Comparison of ENCODE assay signal across 8 cellular contexts in genomic region chr1:994546-994945, GRCh38. TPM values are rescaled to one million over a fixed set of nuclear protein-coding genes. Genes with fewer than 3 reads are reported as not detected.
DNase-seq lines count a peak whose midpoint lies in the region; ATAC-seq, FAIRE-seq and TF ChIP-seq lines count a peak whose summit lies in the region.
"Not testable (repeated sequence)": the region's sequence is repeated elsewhere in the genome, so short reads cannot be mapped to it uniquely, and the experiment has no call there.
"Had no signal": no experiment of that assay in that cellular context is flagged by ENCODE, and none has a peak within 500 bp of the region (broad histone marks: within the 10 kb centered on the region; RNA-seq: fewer than 3 reads in every experiment).

No MANE protein-coding gene starts in this region.

- in situ Hi-C loops in K562 (cut with MboI), result not testable (repeated sequence)

- not testable (repeated sequence) for BruUV-seq in K562 (replicated peaks; lab: Mats Ljungman, UMichigan)

- H3K36me3 Mint-ChIP-seq in mesothelial cell of epicardium, result not testable (repeated sequence)

- not testable (repeated sequence) for H4K20me1 ChIP-seq in SK-N-SH (ENCODE audit: insufficient read depth); K562 (replicated peaks; ENCODE audit: control insufficient read depth, insufficient read depth, low read length)

- peaks cover 11% of the 10 kb centered on the region for H3K9me3 Mint-ChIP-seq in mesothelial cell of epicardium

- H3K27me3 Mint-ChIP-seq in mesothelial cell of epicardium (ENCODE audit: low read depth), result peaks cover 20% of the 10 kb centered on the region

- H3K27ac Mint-ChIP-seq in mesothelial cell of epicardium, result peak overlapping the region; percentile 50

- H3K4me3 ChIP-seq in SK-N-SH (ENCODE audit: low read depth in 2 of 2, low read length in 1 of 2); K562: not testable (repeated sequence)

- not testable (repeated sequence) for H3K27me3 ChIP-seq in SK-N-SH (ENCODE audit: insufficient read depth)
- H3K27me3 ChIP-seq in K562 (ENCODE audit: control insufficient read depth in 2 of 2, insufficient read depth in 2 of 2, low read length in 2 of 2), result peaks cover 2 to 15% of the 10 kb centered on the region in 2 experiments; a peak in 4 of 5 replicates

- H3K4me3 Mint-ChIP-seq in mesothelial cell of epicardium, result not testable (repeated sequence)

- H3K4me1 ChIP-seq in SK-N-SH (ENCODE audit: control insufficient read depth in 1 of 2, insufficient read depth in 2 of 2, low read depth in 1 of 2, low read length in 1 of 2), result not testable (repeated sequence)
- H3K4me1 ChIP-seq in K562 (replicated peaks in 1 of 2; ENCODE audit: control insufficient read depth in 2 of 2, insufficient read depth in 2 of 2, low read length in 2 of 2), result peaks cover 0 to 45% of the 10 kb centered on the region in 2 experiments; a peak in 3 of 5 replicates

- not testable (repeated sequence) for H3K9me3 ChIP-seq in SK-N-SH; K562 (replicated peaks; ENCODE audit: control insufficient read depth, insufficient read depth, low read depth, low read length)

- not testable (repeated sequence) for TF ChIP-seq CTCF in SK-N-SH (IDR thresholded peaks at IDR 0.05); K562 (IDR thresholded peaks at IDR 0.05 in 2 of 3, conservative IDR thresholded peaks at IDR 0.05 in 1 of 3; ENCODE audit: insufficient read depth in 2 of 3, low read depth in 1 of 3, low read length in 3 of 3); mesothelial cell of epicardium (IDR thresholded peaks at IDR 0.05; ENCODE audit: unreplicated experiment)

- H3K9ac ChIP-seq in SK-N-SH; K562 (ENCODE audit: insufficient read depth in 1 of 2, low read depth in 2 of 2, low read length in 2 of 2): not testable (repeated sequence)

- H3K9me2 ChIP-seq in SK-N-SH, result not testable (repeated sequence)

- H2AFZ ChIP-seq in SK-N-SH (ENCODE audit: low read depth); K562 (ENCODE audit: low read depth, low read length): not testable (repeated sequence)

- not testable (repeated sequence) for H3K4me2 ChIP-seq in SK-N-SH; K562 (ENCODE audit: insufficient read depth, low read length)

- peak; percentile 12 for DNase-seq in SK-N-SH
- DNase-seq in K562 (ENCODE audit: extremely low read depth in 1 of 4, low spot score in 3 of 4); mesothelial cell of epicardium (ENCODE audit: low spot score in 2 of 2, unreplicated experiment in 2 of 2): not testable (repeated sequence)

- not testable (repeated sequence) for FAIRE-seq in K562 (lab: Jason Lieb, UNC)

- not testable (repeated sequence) for H3F3A ChIP-seq in SK-N-SH (replicated peaks; ENCODE audit: insufficient read depth)

- not testable (repeated sequence) for H3K79me2 ChIP-seq in SK-N-SH (ENCODE audit: insufficient read depth); K562 (ENCODE audit: control insufficient read depth, insufficient read depth, low read length)

- CTCF ChIA-PET in SK-N-SH (lab: Yijun Ruan, JAX), result interaction anchor here (0.9 to 13.2 kb wide), 5 partner anchors 11 to 216 kb away, joined by 3 to 246 read pairs (median 3); partner anchors contain the start of gene PERM1
- CTCF ChIA-PET in K562 (lab: Yijun Ruan, JAX; ENCODE audit: low intra/inter-chr PET ratio), result not testable (repeated sequence)

- not testable (repeated sequence) for ATAC-seq in K562

- H3K9me1 ChIP-seq in K562 (ENCODE audit: control insufficient read depth, insufficient read depth, low read length), result not testable (repeated sequence)

- not testable (repeated sequence) for TF ChIP-seq RAD21 in SK-N-SH (IDR thresholded peaks at IDR 0.05; ENCODE audit: low read length); K562 (CRISPR knock-in tag; conservative IDR thresholded peaks at IDR 0.05 in 1 of 2, IDR thresholded peaks at IDR 0.05 in 1 of 2)

- not testable (repeated sequence) for TF ChIP-seq EP300 in SK-N-SH (IDR thresholded peaks at IDR 0.05; ENCODE audit: borderline replicate concordance in 1 of 2, low read depth in 1 of 2, low read length in 1 of 2); K562 (IDR thresholded peaks at IDR 0.05; ENCODE audit: low read length)

- H3K36me3 ChIP-seq in SK-N-SH (replicated peaks in 1 of 2; ENCODE audit: control insufficient read depth in 1 of 2, insufficient read depth in 2 of 2, low read length in 1 of 2); K562 (ENCODE audit: control insufficient read depth, insufficient read depth, low read length): not testable (repeated sequence)

- intact Hi-C loops in K562 (cut with micrococcal nuclease), result not testable (repeated sequence)

- POLR2A ChIA-PET in SK-N-SH (lab: Yijun Ruan, JAX), result not testable (repeated sequence)
- POLR2A ChIA-PET in K562 (lab: Yijun Ruan, JAX), result interaction anchor here (0.7 to 1.5 kb wide), 2 partner anchors 11 to 52 kb away, joined by 3 to 5 read pairs; no protein-coding TSS in a partner anchor

- TF ChIP-seq POLR2A in K562 (conservative IDR thresholded peaks at IDR 0.05), result not testable (repeated sequence)

- not testable (repeated sequence) for H3K27ac ChIP-seq in SK-N-SH (ENCODE audit: low read depth in 2 of 2, low read length in 1 of 2); K562 (ENCODE audit: extremely low read depth, low read depth, low read length)

- peaks cover 14% of the 10 kb centered on the region for H3K4me1 Mint-ChIP-seq in mesothelial cell of epicardium

- 11% methylated on average over 2 of the region's 6 CpGs for WGBS in SK-N-SH (ENCODE audit: low lambda C conversion rate)
- 19% methylated on average over 5 of the region's 6 CpGs for WGBS in K562 (ENCODE audit: insufficient coverage, low coverage, missing lambda C conversion rate)

RNA-seq across cellular contexts. Expression of gene HES4, which starts 5.4 kb away (rescaled TPM):
- polyA plus RNA-seq in SK-N-SH (2012; rRNA removed), result 4.2 and 4.7 TPM in 2 replicates
- polyA plus RNA-seq in SK-N-SH (2012; cell fraction: cytosol; rRNA removed), result 0.26 and 0.32 TPM in 2 replicates
- 43.9 and 52.7 TPM in 2 replicates for polyA plus RNA-seq in SK-N-SH (2012; cell fraction: nucleus; rRNA removed)
- total RNA-seq in K562 (2011; cell fraction: chromatin; rRNA removed; ENCODE audit: low replicate concordance), result 5.7 and 23.9 TPM in 2 replicates
- 54.5 and 57.7 TPM in 2 replicates for total RNA-seq in K562 (2011; cell fraction: nucleolus; rRNA removed)
- 14.9 and 19.0 TPM in 2 replicates for total RNA-seq in K562 (2011; cell fraction: nucleoplasm; rRNA removed)
- total RNA-seq in K562 (2014; rRNA removed), result 41.4 and 49.2 TPM in 2 replicates
- total RNA-seq in K562 (2014; rRNA removed; fragmentation: Illumina TruSeq; extraction: Trizol), result 0.25 TPM in 1 of 2 replicates, not detected in the other
- total RNA-seq in K562 (2015; rRNA removed; fragmentation: Illumina TruSeq; extraction: Trizol), result 1.9 TPM in 2 replicates
- total RNA-seq in K562 (2021), result 40.5 and 44.3 TPM in 2 replicates
- polyA plus RNA-seq in K562 (2011; rRNA removed), result 5.3 and 10.4 TPM in 2 replicates
- 18.6 and 66.9 TPM in 2 replicates for polyA plus RNA-seq in K562 (2011; cell fraction: cytosol; rRNA removed)
- polyA plus RNA-seq in K562 (2011; cell fraction: nucleus; rRNA removed), result 86.7 and 173 TPM in 2 replicates
- 8.3 and 15.7 TPM in 2 replicates for polyA plus RNA-seq in K562 (2012)
- polyA plus RNA-seq in K562 (2014; fragmentation: Illumina TruSeq; extraction: Trizol), result 0.21 and 0.61 TPM in 2 replicates
- polyA plus RNA-seq in K562 (2014; fragmentation: Nextera tagmentation; extraction: Ambion mirVana), result not detected
- polyA plus RNA-seq in K562 (2014; rRNA removed), result 33.7 and 43.7 TPM in 2 replicates
- polyA minus RNA-seq in K562 (2011; rRNA and poly(A)+ RNA removed), result 0.21 TPM in 1 of 2 replicates, not detected in the other
- polyA minus RNA-seq in K562 (2011; cell fraction: cytosol; rRNA and poly(A)+ RNA removed), result 3.6 and 11.6 TPM in 2 replicates
- polyA minus RNA-seq in K562 (2011; cell fraction: nucleus; rRNA and poly(A)+ RNA removed), result 7.2 and 11.6 TPM in 2 replicates
- 87.7 to 92.1 TPM (median 92.0 TPM) in 3 replicates for total RNA-seq in mesothelial cell of epicardium

RNA-seq across cellular contexts. Expression of gene PERM1, which starts 12.7 kb away (rescaled TPM):
- polyA plus RNA-seq in SK-N-SH (2012; rRNA removed), result 0.18 and 0.25 TPM in 2 replicates
- 0.13 and 0.18 TPM in 2 replicates for polyA plus RNA-seq in SK-N-SH (2012; cell fraction: cytosol; rRNA removed)
- 0.73 and 1.4 TPM in 2 replicates for polyA plus RNA-seq in SK-N-SH (2012; cell fraction: nucleus; rRNA removed)
- total RNA-seq in K562 (2011; cell fraction: chromatin; rRNA removed; ENCODE audit: low replicate concordance), result 0.30 and 1.0 TPM in 2 replicates
- total RNA-seq in K562 (2011; cell fraction: nucleolus; rRNA removed), result 0.39 and 0.67 TPM in 2 replicates
- 0.23 and 0.29 TPM in 2 replicates for total RNA-seq in K562 (2011; cell fraction: nucleoplasm; rRNA removed)
- not detected in 2 replicates for total RNA-seq in K562 (2014; rRNA removed)
- total RNA-seq in K562 (2014; rRNA removed; fragmentation: Illumina TruSeq; extraction: Trizol), result not detected in 2 replicates
- not detected in 2 replicates for total RNA-seq in K562 (2015; rRNA removed; fragmentation: Illumina TruSeq; extraction: Trizol)
- not detected in 2 replicates for total RNA-seq in K562 (2021)
- 0.04 TPM in 1 of 2 replicates, not detected in the other for polyA plus RNA-seq in K562 (2011; rRNA removed)
- 0.06 TPM in 1 of 2 replicates, not detected in the other for polyA plus RNA-seq in K562 (2011; cell fraction: cytosol; rRNA removed)
- 0.18 and 0.25 TPM in 2 replicates for polyA plus RNA-seq in K562 (2011; cell fraction: nucleus; rRNA removed)
- polyA plus RNA-seq in K562 (2012), result 0.46 and 0.48 TPM in 2 replicates
- not detected in 2 replicates for polyA plus RNA-seq in K562 (2014; fragmentation: Illumina TruSeq; extraction: Trizol)
- not detected for polyA plus RNA-seq in K562 (2014; fragmentation: Nextera tagmentation; extraction: Ambion mirVana)
- not detected in 2 replicates for polyA plus RNA-seq in K562 (2014; rRNA removed)
- polyA minus RNA-seq in K562 (2011; rRNA and poly(A)+ RNA removed), result not detected in 2 replicates
- polyA minus RNA-seq in K562 (2011; cell fraction: cytosol; rRNA and poly(A)+ RNA removed), result not detected in 2 replicates
- polyA minus RNA-seq in K562 (2011; cell fraction: nucleus; rRNA and poly(A)+ RNA removed), result 0.33 TPM in 1 of 2 replicates, not detected in the other
- 1.6 to 2.8 TPM (median 2.7 TPM) in 3 replicates for total RNA-seq in mesothelial cell of epicardium
- total RNA-seq: CD4-positive, CD25-positive, alpha-beta regulatory T cell; NCI-H460; SJCRH30 had no signal
- polyA plus RNA-seq: AG04450; CD4-positive, CD25-positive, alpha-beta regulatory T cell had no signal

RNA-seq across cellular contexts. Expression of gene ISG15, which starts 18.8 kb away (rescaled TPM):
- polyA plus RNA-seq in SK-N-SH (2012; rRNA removed) (22.9 and 28.6 TPM in 2 replicates), K562 (2011; rRNA removed) (14.5 and 15.7 TPM in 2 replicates), K562 (2014; fragmentation: Illumina TruSeq; extraction: Trizol) (2.6 and 12.8 TPM in 2 replicates), K562 (2014; fragmentation: Nextera tagmentation; extraction: Ambion mirVana) (10 to 100 TPM in 1 of 2 experiments, 1 to 10 TPM in 1; 7.2 to 12.2 TPM), K562 (2014; rRNA removed) (50.8 and 56.1 TPM in 2 replicates)
- 14.3 and 16.1 TPM in 2 replicates for polyA plus RNA-seq in SK-N-SH (2012; cell fraction: cytosol; rRNA removed)
- polyA plus RNA-seq in SK-N-SH (2012; cell fraction: nucleus; rRNA removed), result 15.0 and 31.2 TPM in 2 replicates
- total RNA-seq in K562 (2011; cell fraction: chromatin; rRNA removed; ENCODE audit: low replicate concordance), result 2.7 and 7.4 TPM in 2 replicates
- total RNA-seq in K562 (2011; cell fraction: nucleolus; rRNA removed), result 13.3 and 15.0 TPM in 2 replicates
- total RNA-seq in K562 (2011; cell fraction: nucleoplasm; rRNA removed), result 6.9 and 9.5 TPM in 2 replicates
- total RNA-seq in K562 (2014; rRNA removed) (58.3 and 70.7 TPM in 2 replicates), K562 (2014; rRNA removed; fragmentation: Illumina TruSeq; extraction: Trizol) (0.40 and 0.54 TPM in 2 replicates), K562 (2015; rRNA removed; fragmentation: Illumina TruSeq; extraction: Trizol) (10.8 and 11.6 TPM in 2 replicates), K562 (2021) (31.1 and 32.5 TPM in 2 replicates), mesothelial cell of epicardium (112 to 139 TPM (median 123 TPM) in 3 replicates)
- 26.4 and 90.5 TPM in 2 replicates for polyA plus RNA-seq in K562 (2011; cell fraction: cytosol; rRNA removed)
- 11.7 and 19.4 TPM in 2 replicates for polyA plus RNA-seq in K562 (2011; cell fraction: nucleus; rRNA removed)
- polyA plus RNA-seq in K562 (2012), result 26.7 and 43.1 TPM in 2 replicates
- polyA minus RNA-seq in K562 (2011; rRNA and poly(A)+ RNA removed), result 1.9 and 3.6 TPM in 2 replicates
- polyA minus RNA-seq in K562 (2011; cell fraction: cytosol; rRNA and poly(A)+ RNA removed), result 6.9 and 7.5 TPM in 2 replicates
- polyA minus RNA-seq in K562 (2011; cell fraction: nucleus; rRNA and poly(A)+ RNA removed), result 1.9 and 5.0 TPM in 2 replicates

RNA-seq across cellular contexts. Expression of gene AGRN, which starts 25.4 kb away (rescaled TPM):
- 24.0 and 31.6 TPM in 2 replicates for polyA plus RNA-seq in SK-N-SH (2012; rRNA removed)
- polyA plus RNA-seq in SK-N-SH (2012; cell fraction: cytosol; rRNA removed), result 12.6 and 21.4 TPM in 2 replicates
- polyA plus RNA-seq in SK-N-SH (2012; cell fraction: nucleus; rRNA removed), result 141 and 187 TPM in 2 replicates
- 268 and 576 TPM in 2 replicates for total RNA-seq in K562 (2011; cell fraction: chromatin; rRNA removed; ENCODE audit: low replicate concordance)
- 387 and 414 TPM in 2 replicates for total RNA-seq in K562 (2011; cell fraction: nucleolus; rRNA removed)
- total RNA-seq in K562 (2011; cell fraction: nucleoplasm; rRNA removed), result 326 and 377 TPM in 2 replicates
- 29.5 and 37.2 TPM in 2 replicates for total RNA-seq in K562 (2014; rRNA removed)
- 4.5 and 4.9 TPM in 2 replicates for total RNA-seq in K562 (2014; rRNA removed; fragmentation: Illumina TruSeq; extraction: Trizol)
- 12.0 and 13.2 TPM in 2 replicates for total RNA-seq in K562 (2015; rRNA removed; fragmentation: Illumina TruSeq; extraction: Trizol)
- total RNA-seq in K562 (2021), result 89.7 and 111 TPM in 2 replicates
- 18.1 and 39.0 TPM in 2 replicates for polyA plus RNA-seq in K562 (2011; rRNA removed)
- polyA plus RNA-seq in K562 (2011; cell fraction: cytosol; rRNA removed), result 28.0 and 43.3 TPM in 2 replicates
- polyA plus RNA-seq in K562 (2011; cell fraction: nucleus; rRNA removed), result 483 and 499 TPM in 2 replicates
- 66.2 and 73.2 TPM in 2 replicates for polyA plus RNA-seq in K562 (2012)
- 19.2 and 34.8 TPM in 2 replicates for polyA plus RNA-seq in K562 (2014; fragmentation: Illumina TruSeq; extraction: Trizol)
- polyA plus RNA-seq in K562 (2014; fragmentation: Nextera tagmentation; extraction: Ambion mirVana), result under 1 TPM; 0.04 to 0.06 TPM
- 49.3 and 67.7 TPM in 2 replicates for polyA plus RNA-seq in K562 (2014; rRNA removed)
- 12.6 and 21.4 TPM in 2 replicates for polyA minus RNA-seq in K562 (2011; rRNA and poly(A)+ RNA removed)
- polyA minus RNA-seq in K562 (2011; cell fraction: cytosol; rRNA and poly(A)+ RNA removed), result 33.4 and 47.6 TPM in 2 replicates
- 68.5 and 80.0 TPM in 2 replicates for polyA minus RNA-seq in K562 (2011; cell fraction: nucleus; rRNA and poly(A)+ RNA removed)
- total RNA-seq in mesothelial cell of epicardium, result 502 to 532 TPM (median 514 TPM) in 3 replicates

RNA-seq across cellular contexts. Expression of gene PLEKHN1, which starts 28.3 kb away (rescaled TPM):
- polyA plus RNA-seq in SK-N-SH (2012; rRNA removed) (not detected in 2 replicates), K562 (2011; rRNA removed) (0.13 and 0.34 TPM in 2 replicates), K562 (2014; fragmentation: Illumina TruSeq; extraction: Trizol) (0.13 and 0.69 TPM in 2 replicates), K562 (2014; fragmentation: Nextera tagmentation; extraction: Ambion mirVana) (not detected), K562 (2014; rRNA removed) (0.52 and 0.80 TPM in 2 replicates)
- not detected in 2 replicates for polyA plus RNA-seq in SK-N-SH (2012; cell fraction: cytosol; rRNA removed)
- polyA plus RNA-seq in SK-N-SH (2012; cell fraction: nucleus; rRNA removed), result 0.13 and 0.25 TPM in 2 replicates
- total RNA-seq in K562 (2011; cell fraction: chromatin; rRNA removed; ENCODE audit: low replicate concordance), result 0.99 and 3.5 TPM in 2 replicates
- 1.2 and 2.6 TPM in 2 replicates for total RNA-seq in K562 (2011; cell fraction: nucleolus; rRNA removed)
- 0.88 and 1.6 TPM in 2 replicates for total RNA-seq in K562 (2011; cell fraction: nucleoplasm; rRNA removed)
- total RNA-seq in K562 (2014; rRNA removed) (0.09 and 0.69 TPM in 2 replicates), K562 (2014; rRNA removed; fragmentation: Illumina TruSeq; extraction: Trizol) (0.07 TPM in 1 of 2 replicates, not detected in the other), K562 (2015; rRNA removed; fragmentation: Illumina TruSeq; extraction: Trizol) (0.11 and 0.18 TPM in 2 replicates), K562 (2021) (1.2 and 1.5 TPM in 2 replicates), mesothelial cell of epicardium (33.6 to 36.0 TPM (median 34.4 TPM) in 3 replicates)
- 0.12 and 0.37 TPM in 2 replicates for polyA plus RNA-seq in K562 (2011; cell fraction: cytosol; rRNA removed)
- 2.6 and 3.6 TPM in 2 replicates for polyA plus RNA-seq in K562 (2011; cell fraction: nucleus; rRNA removed)
- polyA plus RNA-seq in K562 (2012), result 0.47 and 1.4 TPM in 2 replicates
- not detected in 2 replicates for polyA minus RNA-seq in K562 (2011; rRNA and poly(A)+ RNA removed)
- polyA minus RNA-seq in K562 (2011; cell fraction: cytosol; rRNA and poly(A)+ RNA removed), result 0.55 TPM in 1 of 2 replicates, not detected in the other
- 1.3 and 1.8 TPM in 2 replicates for polyA minus RNA-seq in K562 (2011; cell fraction: nucleus; rRNA and poly(A)+ RNA removed)
- total RNA-seq: Right ventricle myocardium inferior had no signal
